ENCODE assay signal across 1 cellular context in the genomic region with DNA sequence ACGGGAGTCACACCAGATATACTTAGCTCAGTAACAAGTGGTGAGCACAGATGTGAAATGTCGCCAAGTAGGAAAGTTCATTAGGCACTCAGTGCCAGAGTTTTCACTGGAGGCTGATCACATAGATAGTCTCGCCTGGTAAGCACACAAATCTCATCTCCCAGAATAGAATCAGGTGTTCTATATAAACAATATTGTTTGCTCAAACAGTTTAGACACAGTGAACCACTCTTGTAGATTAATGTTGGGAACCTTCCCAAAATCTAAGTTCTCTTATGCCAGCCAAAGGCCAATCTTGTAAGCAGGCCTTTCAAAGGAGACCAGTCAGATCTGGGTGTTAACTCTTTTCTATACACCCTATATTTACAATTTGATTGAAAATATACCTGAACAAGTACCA.
TF ChIP-seq lines count a peak whose summit lies in the region.

No MANE protein-coding gene starts in this region.

TF ChIP-seq in GM23338, 12 proteins besides CTCF, POLR2A, EP300 and RAD21 (continued from another document):
- TF ChIP-seq REST (IDR thresholded peaks at IDR 0.05; ENCODE audit: unreplicated experiment) = no peak
- TF ChIP-seq, protein P1, sequence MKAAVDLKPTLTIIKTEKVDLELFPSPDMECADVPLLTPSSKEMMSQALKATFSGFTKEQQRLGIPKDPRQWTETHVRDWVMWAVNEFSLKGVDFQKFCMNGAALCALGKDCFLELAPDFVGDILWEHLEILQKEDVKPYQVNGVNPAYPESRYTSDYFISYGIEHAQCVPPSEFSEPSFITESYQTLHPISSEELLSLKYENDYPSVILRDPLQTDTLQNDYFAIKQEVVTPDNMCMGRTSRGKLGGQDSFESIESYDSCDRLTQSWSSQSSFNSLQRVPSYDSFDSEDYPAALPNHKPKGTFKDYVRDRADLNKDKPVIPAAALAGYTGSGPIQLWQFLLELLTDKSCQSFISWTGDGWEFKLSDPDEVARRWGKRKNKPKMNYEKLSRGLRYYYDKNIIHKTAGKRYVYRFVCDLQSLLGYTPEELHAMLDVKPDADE (IDR thresholded peaks at IDR 0.05) = no peak
